Comparison of ENCODE assay signal across 29 cellular contexts in genomic region chr18:5498452-5498851, GRCh38.
"Had no signal": no experiment of that assay in that cellular context is flagged by ENCODE, and none has a peak within 500 bp of the region (broad histone marks: within the 10 kb centered on the region; RNA-seq: fewer than 3 reads in every experiment).

No MANE protein-coding gene starts in this region.

- H3K27me3 Mint-ChIP-seq: dendritic cell treated with granulocyte-macrophage colony-stimulating factor and Interleukin-4, amounts not matched to agents 40 ng/mL and 50 ng/mL, for 4 days had no signal

- ATAC-seq: effector memory CD8-positive, alpha-beta T cell; esophagus mucosa; foreskin keratinocyte; gastrocnemius medialis; gastroesophageal sphincter; heart left ventricle; heart right ventricle had no signal

- H3K27ac Mint-ChIP-seq: dendritic cell treated with granulocyte-macrophage colony-stimulating factor and Interleukin-4, amounts not matched to agents 40 ng/mL and 50 ng/mL, for 4 days; effector memory CD8-positive, alpha-beta T cell; endodermal cell had no signal

- H3K36me3 ChIP-seq: colonic mucosa, esophagus muscularis mucosa, esophagus squamous epithelium, gastrocnemius medialis, gastroesophageal sphincter, heart left ventricle, heart right ventricle had no signal

- H3K9me3 ChIP-seq: colonic mucosa, esophagus muscularis mucosa, esophagus squamous epithelium, gastrocnemius medialis, gastroesophageal sphincter, heart left ventricle, heart right ventricle had no signal

- H3K27me3 ChIP-seq: colonic mucosa, dorsolateral prefrontal cortex, esophagus muscularis mucosa, esophagus squamous epithelium, foreskin keratinocyte, gastrocnemius medialis, gastroesophageal sphincter, heart left ventricle had no signal

- FAIRE-seq: colon, endometrium, endothelial cell of umbilical vein, frontal cortex had no signal

- H3K4me3 Mint-ChIP-seq: dendritic cell treated with granulocyte-macrophage colony-stimulating factor and Interleukin-4, amounts not matched to agents 40 ng/mL and 50 ng/mL, for 4 days; effector memory CD8-positive, alpha-beta T cell; endodermal cell had no signal

- H3K4me1 ChIP-seq: colonic mucosa, esophagus muscularis mucosa, esophagus squamous epithelium, foreskin keratinocyte, gastrocnemius medialis, gastroesophageal sphincter, heart right ventricle had no signal

- DNase-seq: colonic mucosa; cortex of kidney; dermis blood vessel endothelial cell; dorsolateral prefrontal cortex; effector CD4-positive, alpha-beta T cell; effector CD8-positive, alpha-beta T cell; effector memory CD4-positive, alpha-beta T cell; effector memory CD8-positive, alpha-beta T cell; endodermal cell; erythroblast; esophagus squamous epithelium; foreskin fibroblast; foreskin keratinocyte; foreskin melanocyte; gastrocnemius medialis; glutamatergic neuron; head of caudate nucleus; heart left ventricle; heart right ventricle had no signal

- H3K9me3 Mint-ChIP-seq: dendritic cell treated with granulocyte-macrophage colony-stimulating factor and Interleukin-4, amounts not matched to agents 40 ng/mL and 50 ng/mL, for 4 days; effector memory CD8-positive, alpha-beta T cell; endodermal cell had no signal

- H3K27ac ChIP-seq: colonic mucosa, coronary artery, epithelial cell of prostate, esophagus muscularis mucosa, esophagus squamous epithelium, foreskin keratinocyte, gastrocnemius medialis, gastroesophageal sphincter, heart left ventricle, heart right ventricle had no signal

- H3K4me3 ChIP-seq: colonic mucosa, coronary artery, dorsolateral prefrontal cortex, esophagus muscularis mucosa, esophagus squamous epithelium, gastrocnemius medialis, gastroesophageal sphincter, heart left ventricle, heart right ventricle had no signal
